ENCODE assay signal across 1 cellular context in genomic region chr2:142878061-142878741, GRCh38.
TF ChIP-seq lines count a peak whose summit lies in the region.

No MANE protein-coding gene starts in this region.

TF ChIP-seq in GM12878, 131 proteins besides CTCF, POLR2A, EP300 and RAD21 (continued from another document):
- TF ChIP-seq ATF2 (IDR thresholded peaks at IDR 0.05; ENCODE audit: low read length) (0 out of 2 replicates have a peak, but pooled peaks have one; percentile 15), ZSCAN29 (IDR thresholded peaks at IDR 0.05) (no peak)
